19 cellular contexts compared by ENCODE assay signal in genomic region chr15:77528290-77528967, GRCh38.
DNase-seq lines count a peak whose midpoint lies in the region; ATAC-seq, FAIRE-seq and TF ChIP-seq lines count a peak whose summit lies in the region.
"Had no signal": no experiment of that assay in that cellular context is flagged by ENCODE, and none has a peak within 500 bp of the region (broad histone marks: within the 10 kb centered on the region; RNA-seq: fewer than 3 reads in every experiment).

No MANE protein-coding gene starts in this region.

- BruUV-seq in IMR-90 (replicated peaks; lab: Mats Ljungman, UMichigan), result no TSS peak
- no TSS peak for BruUV-seq in HepG2 (replicated peaks; lab: Mats Ljungman, UMichigan)

- H4K20me1 ChIP-seq in IMR-90 (ENCODE audit: insufficient read depth, low read length), result no peaks in the 10 kb centered on the region
- H4K20me1 ChIP-seq in HepG2 (ENCODE audit: insufficient read depth, low read length), result no peaks in the 10 kb centered on the region

- H3K4me3 ChIP-seq in IMR-90 (ENCODE audit: insufficient read depth, low read depth, low read length), result no peak overlapping the region
- no peak overlapping the region for H3K4me3 ChIP-seq in WERI-Rb-1 (ENCODE audit: low read depth, low read length)
- H3K4me3 ChIP-seq in HepG2 (replicated peaks in 1 of 3; ENCODE audit: insufficient read depth in 1 of 3, low read depth in 2 of 3, low read length in 3 of 3), result no peak overlapping the region
- H3K4me3 ChIP-seq in sigmoid colon, result no peak overlapping the region
- H3K4me3 ChIP-seq: gastrocnemius medialis, testis had no signal

- H3K56ac ChIP-seq in IMR-90 (ENCODE audit: extremely low read depth, insufficient read depth, low read length), result no peak overlapping the region

- H3K9ac ChIP-seq in IMR-90 (ENCODE audit: low read depth, low read length), result no peak overlapping the region
- 0 out of 2 replicates have a peak overlapping the region, but pooled peaks have one; percentile 44 for H3K9ac ChIP-seq in HepG2 (ENCODE audit: insufficient read depth, low read depth, low read length)

- H2BK20ac ChIP-seq in IMR-90 (ENCODE audit: low read depth, low read length), result peak overlapping the region; percentile 84

- POLR2A ChIA-PET in IMR-90 (lab: Charles Lee; ENCODE audit: unreplicated experiment) (interaction anchor here (0.6 kb wide), 1 partner anchor 426 kb away, joined by 3 read pairs; no protein-coding TSS in a partner anchor), HepG2 (lab: Yijun Ruan, JAX) (interaction anchor here (1.0 to 3.8 kb wide), 3 partner anchors 8 to 20 kb away, joined by 4 to 19 read pairs (median 11); no protein-coding TSS in a partner anchor)

- TF ChIP-seq RAD21 in IMR-90 (IDR thresholded peaks at IDR 0.05; ENCODE audit: low read length) (no peak), HepG2 (CRISPR knock-in tag; IDR thresholded peaks at IDR 0.05) (no peak)

- H3K36me3 ChIP-seq in IMR-90 (ENCODE audit: control insufficient read depth, insufficient read depth, low read length) (no peaks in the 10 kb centered on the region), WERI-Rb-1 (no peaks in the 10 kb centered on the region), HepG2 (replicated peaks in 1 of 2; ENCODE audit: control insufficient read depth in 1 of 2, insufficient read depth in 2 of 2, low read length in 2 of 2) (no peaks in the 10 kb centered on the region), sigmoid colon (no peaks in the 10 kb centered on the region)
- H3K36me3 ChIP-seq: BE2C, brain microvascular endothelial cell, gastrocnemius medialis had no signal

- H3K4ac ChIP-seq in IMR-90 (ENCODE audit: low read depth, low read length), result peak overlapping the region; percentile 82

- dilution Hi-C loops in IMR-90 (cut with HindIII; ENCODE audit: low sequenced_read_pairs, unreplicated experiment), result no loop called here

- H2AK9ac ChIP-seq in IMR-90 (replicated peaks; ENCODE audit: low read depth, low read length, poor library complexity), result no peak overlapping the region

- H3K23ac ChIP-seq in IMR-90 (ENCODE audit: low read depth, low read length), result no peak overlapping the region; the same call in 1 of the 2 replicates

- no peaks in the 10 kb centered on the region; a peak in 1 of 4 replicates for H3K79me1 ChIP-seq in IMR-90 (ENCODE audit: low read depth in 1 of 2, low read length in 2 of 2)

- peaks cover 17% of the 10 kb centered on the region for H3K4me1 ChIP-seq in IMR-90 (ENCODE audit: control insufficient read depth, insufficient read depth, low read length)
- peaks cover 65% of the 10 kb centered on the region for H3K4me1 ChIP-seq in HepG2 (ENCODE audit: insufficient read depth, low read length)
- peaks cover 0 to 12% (median 6%) of the 10 kb centered on the region in 4 donors for H3K4me1 ChIP-seq in sigmoid colon
- H3K4me1 ChIP-seq: gastrocnemius medialis had no signal

- ATAC-seq in IMR-90 (ENCODE audit: low read depth) (no peak), HepG2 (peak; percentile 53), GM21423 (IDR thresholded peaks at IDR 0.05; ENCODE audit: unreplicated experiment) (no peak)
- ATAC-seq: gastrocnemius medialis, left lobe of liver had no signal

- intact Hi-C loops in IMR-90 (cut with micrococcal nuclease) (no loop called here), HepG2 (cut with micrococcal nuclease; ENCODE audit: unreplicated experiment) (no loop called here), sigmoid colon (cut with DNase I) (no loop called here)

- H4K8ac ChIP-seq in IMR-90 (ENCODE audit: low read depth in 2 of 2, low read length in 2 of 2), result no peak overlapping the region

- no peak overlapping the region for H3K4me2 ChIP-seq in IMR-90 (ENCODE audit: low read depth, low read length)
- peak overlapping the region; percentile 84; the same call in 1 of the 2 replicates for H3K4me2 ChIP-seq in HepG2 (ENCODE audit: low read depth, low read length)

- H2BK15ac ChIP-seq in IMR-90 (ENCODE audit: low read depth, low read length), result peak overlapping the region; percentile 83; the same call in 2 of the 3 replicates

- H3K27ac ChIP-seq in IMR-90 (ENCODE audit: insufficient read depth, low read length) (no peak overlapping the region), WERI-Rb-1 (peak overlapping the region; percentile 39), HepG2 (ENCODE audit: extremely low read length, insufficient read depth, low read length) (peak overlapping the region; percentile 5), sigmoid colon (peak overlapping the region in 1 of 4 donors; percentile 14)
- H3K27ac ChIP-seq: brain microvascular endothelial cell, gastrocnemius medialis had no signal

- FAIRE-seq in HepG2 (lab: Jason Lieb, UNC), result no peak
- FAIRE-seq: G401.6 had no signal

- WGBS in IMR-90 (ENCODE audit: extremely low coverage in 2 of 2, insufficient read length in 1 of 2), 2 experiments, result 76% methylated on average over 3 of the region's 12 CpGs; no CpG with 5 or more reads in 1 of the 2 experiments
- WGBS in HepG2 (ENCODE audit: low lambda C conversion rate), result 89% methylated on average over 9 of the region's 12 CpGs
- 90 to 92% methylated on average over 12 of the region's 12 CpGs for WGBS in sigmoid colon, 2 donors

- H3K9me3 ChIP-seq in IMR-90 (ENCODE audit: control insufficient read depth, insufficient read depth, low read length), result no peaks in the 10 kb centered on the region
- H3K9me3 ChIP-seq in WERI-Rb-1 (ENCODE audit: severe bottlenecking), result no peaks in the 10 kb centered on the region
- no peaks in the 10 kb centered on the region for H3K9me3 ChIP-seq in HepG2 (ENCODE audit: low read length)
- H3K9me3 ChIP-seq in sigmoid colon, result no peaks in the 10 kb centered on the region
- H3K9me3 ChIP-seq: BE2C, gastrocnemius medialis, testis had no signal

- TF ChIP-seq CTCF in IMR-90 (conservative IDR thresholded peaks at IDR 0.05; ENCODE audit: low read depth, low read length), result no peak
- no peak for TF ChIP-seq CTCF in WERI-Rb-1 (IDR thresholded peaks at IDR 0.05; ENCODE audit: low read depth, low read length)
- no peak for TF ChIP-seq CTCF in HepG2 (CRISPR knock-in tag; IDR thresholded peaks at IDR 0.05)
- no peak for TF ChIP-seq CTCF in sigmoid colon (IDR thresholded peaks at IDR 0.05)

- TF ChIP-seq EP300 in HepG2 (IDR thresholded peaks at IDR 0.05; ENCODE audit: low read depth in 2 of 2, low read length in 2 of 2) (no peak), HepG2 (CRISPR knock-in tag; IDR thresholded peaks at IDR 0.05; ENCODE audit: borderline replicate concordance) (no peak), sigmoid colon (IDR thresholded peaks at IDR 0.05) (no peak)

- CTCF ChIA-PET in IMR-90 (lab: Yijun Ruan, JAX) (no interaction called here), HepG2 (lab: Yijun Ruan, JAX; ENCODE audit: low intra/inter-chr PET ratio, low total read pairs) (no interaction called here)

- H3K9me1 ChIP-seq in IMR-90 (ENCODE audit: insufficient read depth, low read length), result peaks cover 16% of the 10 kb centered on the region

- H3K18ac ChIP-seq in IMR-90 (ENCODE audit: low read depth, low read length), result peak overlapping the region; percentile 31; the same call in 1 of the 2 replicates

- H2BK5ac ChIP-seq in IMR-90 (ENCODE audit: low read depth, low read length, poor library complexity, severe bottlenecking), result no peak overlapping the region

- TF ChIP-seq POLR2A in IMR-90 (IDR thresholded peaks at IDR 0.05; ENCODE audit: low read depth, low read length) (no peak), HepG2 (IDR thresholded peaks at IDR 0.05; ENCODE audit: insufficient read depth in 1 of 2, low read depth in 2 of 2, low read length in 2 of 2) (no peak), sigmoid colon (IDR thresholded peaks at IDR 0.05) (no peak)

- peak overlapping the region; percentile 92; the same call in 1 of the 2 replicates for H2BK120ac ChIP-seq in IMR-90 (ENCODE audit: low read depth, low read length)

- H3K14ac ChIP-seq in IMR-90 (replicated peaks; ENCODE audit: low read depth, low read length), result no peak overlapping the region; the same call in 1 of the 2 replicates

- in situ Hi-C loops in IMR-90 (cut with MboI; ENCODE audit: low sequenced_read_pairs) (no loop called here), HepG2 (cut with HindIII; ENCODE audit: extremely low pct_ligation_motif_present, low pct_unique_long_range_greater_than_20kb) (no loop called here)

- H3K27me3 ChIP-seq in IMR-90 (ENCODE audit: control insufficient read depth, insufficient read depth, low read length) (peaks cover 14% of the 10 kb centered on the region), WERI-Rb-1 (ENCODE audit: insufficient read depth, low read depth, severe bottlenecking) (peaks cover 21% of the 10 kb centered on the region), HepG2 (ENCODE audit: control insufficient read depth in 1 of 2, insufficient read depth in 2 of 2, low read length in 2 of 2) (no peaks in the 10 kb centered on the region), sigmoid colon (no peaks in the 10 kb centered on the region)
- H3K27me3 ChIP-seq: BE2C, brain microvascular endothelial cell, gastrocnemius medialis, testis had no signal

- DNase-seq in IMR-90, result no peak
- DNase-seq in WERI-Rb-1, result peak; percentile 41
- no peak for DNase-seq in HepG2 (ENCODE audit: low spot score)
- peak; percentile 40 for DNase-seq in sigmoid colon
- no peak for DNase-seq in UCSD-AML1 (lab: John Stamatoyannopoulos, UW; ENCODE audit: unreplicated experiment)
- no peak for DNase-seq in activated CD4-positive, alpha-beta T cell treated with anti-CD3 and anti-CD28 coated beads, Interleukin-2, amount 50 U/mL, for 48 hours
- no peak for DNase-seq in D341Med (ENCODE audit: low spot score)
- DNase-seq: activated T-cell treated with anti-CD3 and anti-CD28 coated beads, Interleukin-2, amount 50 U/mL, for 48 hours; brain microvascular endothelial cell; dermis blood vessel endothelial cell; gastrocnemius medialis; Kasumi-1; NCI-H1417 treated with DMSO at 0.1 percent for 48 hours; stimulated activated CD4-positive, alpha-beta T cell treated with anti-CD3 and anti-CD28 coated beads, Interleukin-12 subunit alpha, Interleukin-12 subunit beta, amount 100 ng/mL, for 4 hours had no signal

- peak overlapping the region; percentile 6; the same call in 1 of the 2 replicates for H4K91ac ChIP-seq in IMR-90 (ENCODE audit: insufficient read depth, low read depth, low read length)

- H2AFZ ChIP-seq in IMR-90 (replicated peaks; ENCODE audit: low read length, poor library complexity), result no peak overlapping the region
- no peak overlapping the region for H2AFZ ChIP-seq in HepG2 (ENCODE audit: low read length)

- H4K5ac ChIP-seq in IMR-90 (ENCODE audit: low read depth, low read length), result peak overlapping the region; percentile 57; the same call in 1 of the 2 replicates

- no peaks in the 10 kb centered on the region for H3K79me2 ChIP-seq in HepG2 (ENCODE audit: insufficient read depth, low read length)

- H2AK5ac ChIP-seq in IMR-90 (ENCODE audit: low read depth, low read length), result peak overlapping the region; percentile 96; the same call in 1 of the 2 replicates

TF ChIP-seq in IMR-90, 13 proteins besides CTCF, POLR2A, EP300 and RAD21 (continues in another document):
- TF ChIP-seq SMC3 (IDR thresholded peaks at IDR 0.05; ENCODE audit: low read depth, low read length) (no peak), MAZ (IDR thresholded peaks at IDR 0.05; ENCODE audit: borderline replicate concordance, low read depth, low read length) (no peak), CHD1 (IDR thresholded peaks at IDR 0.05; ENCODE audit: low read depth, low read length) (no peak)

Comparison
In these comparisons a context has a peak if more than half of its experiments do, and no peak if none do; other contexts are left out.
1. DNase-seq: peak in WERI-Rb-1 (single experiment) and sigmoid colon (single experiment); none in IMR-90 (single experiment), HepG2 (single experiment), UCSD-AML1 (single experiment), activated CD4-positive, alpha-beta T cell treated with anti-CD3 and anti-CD28 coated beads, Interleukin-2, amount 50 U/mL, for 48 hours (0 of 2) and D341Med (single experiment).